ENCODE assay signal across 26 cellular contexts in the genomic region with DNA sequence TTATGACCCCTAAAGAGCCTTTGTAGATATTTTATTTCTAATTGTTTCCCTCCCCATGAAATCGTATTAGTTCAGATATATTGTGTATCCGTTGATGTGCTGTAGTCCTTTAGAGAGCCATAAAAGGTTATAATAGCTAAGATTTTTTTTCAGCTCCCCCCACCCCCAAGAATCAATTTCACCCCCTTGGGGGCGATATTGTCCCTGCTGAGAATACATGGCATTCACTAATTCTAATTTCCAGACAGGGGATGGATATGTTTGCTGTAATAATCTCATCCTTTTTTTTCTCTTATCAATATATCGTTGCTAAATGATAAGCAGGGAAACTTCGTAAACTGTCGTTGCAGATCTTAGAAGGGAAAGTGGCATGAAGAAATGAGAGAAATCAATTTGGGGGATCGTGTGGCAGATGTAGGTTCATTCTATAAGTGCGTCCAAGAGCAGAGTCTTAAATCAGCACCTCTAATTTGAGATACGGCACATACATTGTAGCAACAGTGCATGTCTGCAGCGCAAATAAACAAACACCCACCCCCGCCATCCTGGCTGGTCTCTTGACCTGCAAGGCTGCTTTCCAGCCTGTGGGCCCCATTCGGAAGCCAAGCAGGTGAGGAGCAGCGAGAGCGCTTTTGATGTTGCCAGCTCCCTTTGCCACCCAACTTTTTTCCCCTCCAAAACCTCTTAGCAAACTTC.
DNase-seq lines count a peak whose midpoint lies in the region; ATAC-seq and TF ChIP-seq lines count a peak whose summit lies in the region.
"Had no signal": no experiment of that assay in that cellular context is flagged by ENCODE, and none has a peak within 500 bp of the region (broad histone marks: within the 10 kb centered on the region; RNA-seq: fewer than 3 reads in every experiment).

No MANE protein-coding gene starts in this region.

- H4K91ac ChIP-seq in neuronal stem cell (ENCODE audit: low read depth, low read length, poor library complexity), result no peak overlapping the region

- H2BK15ac ChIP-seq in neuronal stem cell (ENCODE audit: low read length), result no peak overlapping the region

- ATAC-seq in GM23338, result peak; percentile 69
- no peak for ATAC-seq in stimulated activated effector memory CD8-positive, alpha-beta T cell treated with anti-CD3 and anti-CD28 coated beads, Interleukin-12 subunit alpha, Interleukin-12 subunit beta, amount 100 ng/mL, for 72 hours
- ATAC-seq: activated T-helper 17 cell treated with anti-CD3 and anti-CD28 coated beads, Interleukin-2, amount 50 U/mL, for 72 hours; HCT116; left lung; natural killer cell; psoas muscle; stimulated activated memory B cell treated with anti-CD40 and anti-IgM and Interleukin-4, amounts not matched to agents 10 μg/mL and 1 μg/mL and 100 μg/mL, for 72 hours had no signal

- no CpG with 5 or more reads among the region's 14 CpGs for WGBS in neuronal stem cell (ENCODE audit: extremely low coverage in 2 of 2, insufficient read length in 2 of 2, insufficient replicate concordance in 1 of 2), 2 donors

- H4K20me1 ChIP-seq in GM23338 (replicated peaks; ENCODE audit: insufficient read depth), result no peaks in the 10 kb centered on the region

- no peaks in the 10 kb centered on the region for H3K79me2 ChIP-seq in GM23338 (replicated peaks; ENCODE audit: insufficient read depth)

- H3K27ac ChIP-seq in GM23338 (ENCODE audit: low read depth) (no peak overlapping the region), neuronal stem cell (replicated peaks; ENCODE audit: low read length) (peak overlapping the region; percentile 1)
- H3K27ac ChIP-seq: ascending aorta, left lung, psoas muscle had no signal

- H3K27ac Mint-ChIP-seq in GM23338, result no peak overlapping the region
- no peak overlapping the region for H3K27ac Mint-ChIP-seq in stimulated activated effector memory CD8-positive, alpha-beta T cell treated with anti-CD3 and anti-CD28 coated beads, Interleukin-12 subunit alpha, Interleukin-12 subunit beta, amount 100 ng/mL, for 72 hours
- H3K27ac Mint-ChIP-seq: activated naive CD8-positive, alpha-beta T cell; activated T-helper 17 cell treated with anti-CD3 and anti-CD28 coated beads, Interleukin-2, amount 50 U/mL, for 72 hours; CD4-positive, alpha-beta T cell; natural killer cell; stimulated activated memory B cell treated with anti-CD40 and anti-IgM and Interleukin-4, amounts not matched to agents 10 μg/mL and 1 μg/mL and 100 μg/mL, for 72 hours had no signal

- H3K4me1 ChIP-seq in GM23338 (ENCODE audit: insufficient read depth) (peaks cover 36% of the 10 kb centered on the region), neuronal stem cell (ENCODE audit: control insufficient read depth in 2 of 2, insufficient read depth in 1 of 2, low read depth in 1 of 2, low read length in 2 of 2) (peaks cover 11 to 43% of the 10 kb centered on the region in 2 donors)
- H3K4me1 ChIP-seq: ascending aorta, left lung, psoas muscle had no signal

- no peak overlapping the region for H3K9ac ChIP-seq in neuronal stem cell (ENCODE audit: low read depth, low read length, poor library complexity)

- H3K4ac ChIP-seq in neuronal stem cell (ENCODE audit: low read length), result no peak overlapping the region

- H3K27me3 ChIP-seq in GM23338 (ENCODE audit: insufficient read depth) (no peaks in the 10 kb centered on the region), neuronal stem cell (ENCODE audit: control insufficient read depth in 3 of 3, insufficient read depth in 3 of 3, low read depth in 1 of 3, low read length in 3 of 3) (no peaks in the 10 kb centered on the region)
- H3K27me3 ChIP-seq: ascending aorta had no signal

- no peaks in the 10 kb centered on the region for H3K9me3 Mint-ChIP-seq in GM23338
- peaks cover 9% of the 10 kb centered on the region for H3K9me3 Mint-ChIP-seq in stimulated activated effector memory CD8-positive, alpha-beta T cell treated with anti-CD3 and anti-CD28 coated beads, Interleukin-12 subunit alpha, Interleukin-12 subunit beta, amount 100 ng/mL, for 72 hours
- H3K9me3 Mint-ChIP-seq: CD4-positive, alpha-beta T cell; stimulated activated memory B cell treated with anti-CD40 and anti-IgM and Interleukin-4, amounts not matched to agents 10 μg/mL and 1 μg/mL and 100 μg/mL, for 72 hours had no signal

- peak overlapping the region; percentile 41 for H3K4me3 ChIP-seq in GM23338
- peak overlapping the region; percentile 31 for H3K4me3 ChIP-seq in epithelial cell of proximal tubule (ENCODE audit: low read depth, low read length)
- no peak overlapping the region for H3K4me3 ChIP-seq in neuronal stem cell (ENCODE audit: low read length in 2 of 2)
- H3K4me3 ChIP-seq: ascending aorta, left lung, psoas muscle had no signal

- H2AK5ac ChIP-seq in neuronal stem cell (ENCODE audit: low read depth, low read length), result no peak overlapping the region

- no peaks in the 10 kb centered on the region for H3F3A ChIP-seq in GM23338 (replicated peaks; ENCODE audit: low read depth)

- H3K4me2 ChIP-seq in GM23338 (peak overlapping the region; percentile 65), neuronal stem cell (ENCODE audit: insufficient read depth, low read length, poor library complexity, severe bottlenecking) (no peak overlapping the region)

- peaks cover 0 to 3% of the 10 kb centered on the region in 2 donors for H3K9me3 ChIP-seq in neuronal stem cell (replicated peaks in 1 of 2; ENCODE audit: control insufficient read depth in 2 of 2, insufficient read depth in 1 of 2, low read depth in 1 of 2, low read length in 2 of 2)
- H3K9me3 ChIP-seq: ascending aorta, left lung, psoas muscle had no signal

- H3K36me3 ChIP-seq in GM23338 (ENCODE audit: insufficient read depth) (no peaks in the 10 kb centered on the region), neuronal stem cell (replicated peaks in 1 of 2; ENCODE audit: control insufficient read depth in 2 of 2, insufficient read depth in 2 of 2, low read length in 2 of 2) (no peaks in the 10 kb centered on the region)
- H3K36me3 ChIP-seq: ascending aorta, left lung had no signal

- no peak overlapping the region for H2BK120ac ChIP-seq in neuronal stem cell (ENCODE audit: low read depth, low read length)

- no peaks in the 10 kb centered on the region for H3K79me1 ChIP-seq in neuronal stem cell (ENCODE audit: low read depth, low read length)

- H2BK12ac ChIP-seq in neuronal stem cell (ENCODE audit: low read length), result no peak overlapping the region

- TF ChIP-seq CTCF in GM23338 (conservative IDR thresholded peaks at IDR 0.05; ENCODE audit: low read depth in 2 of 2) (peak; percentile 52 to 63), epithelial cell of proximal tubule (conservative IDR thresholded peaks at IDR 0.05; ENCODE audit: low read depth, low read length) (peak; percentile 50)

- no peak overlapping the region for H3K14ac ChIP-seq in neuronal stem cell (ENCODE audit: low read length)

- DNase-seq in GM23338 (ENCODE audit: low spot score) (peak; percentile 40), OCI-M1 (lab: John Stamatoyannopoulos, UW) (peak; percentile 5), epithelial cell of proximal tubule (ENCODE audit: low read depth) (no peak), neuronal stem cell (ENCODE audit: low spot score) (no peak), kidney glomerular epithelial cell (lab: John Stamatoyannopoulos, UW) (no peak)
- no peak for DNase-seq in stimulated activated effector memory CD8-positive, alpha-beta T cell treated with anti-CD3 and anti-CD28 coated beads, Interleukin-12 subunit alpha, Interleukin-12 subunit beta, amount 100 ng/mL, for 72 hours (ENCODE audit: low spot score in 2 of 2)
- no peak for DNase-seq in stimulated activated CD4-positive, alpha-beta T cell treated with anti-CD3 and anti-CD28 coated beads, Interleukin-4, amount 100 ng/mL, for 1 hour
- DNase-seq: activated CD4-positive, alpha-beta T cell treated with anti-CD3 and anti-CD28 coated beads, Interleukin-2, amount 50 U/mL, for 4 hours; activated CD8-positive, alpha-beta memory T cell treated with anti-CD3 and anti-CD28 coated beads, Interleukin-2, amount 50 U/mL, for 4 hours; CD4-positive, alpha-beta T cell; cerebellar nuclear complex; GDM1; left lung; midbrain; natural killer cell; NCI-H1092; NCI-H2107; NCI-H510A; psoas muscle; stimulated activated CD4-positive, alpha-beta T cell treated with anti-CD3 and anti-CD28 coated beads, Interleukin-1b, Interleukin-23, amount 100 ng/mL, for 48 hours; T-helper 9 cell had no signal

- peak overlapping the region; percentile 45; the same call in 2 of the 3 replicates for H3K4me3 Mint-ChIP-seq in GM23338
- no peak overlapping the region for H3K4me3 Mint-ChIP-seq in stimulated activated effector memory CD8-positive, alpha-beta T cell treated with anti-CD3 and anti-CD28 coated beads, Interleukin-12 subunit alpha, Interleukin-12 subunit beta, amount 100 ng/mL, for 72 hours
- H3K4me3 Mint-ChIP-seq: activated naive CD8-positive, alpha-beta T cell; activated T-helper 17 cell treated with anti-CD3 and anti-CD28 coated beads, Interleukin-2, amount 50 U/mL, for 72 hours; CD4-positive, alpha-beta T cell; natural killer cell; stimulated activated memory B cell treated with anti-CD40 and anti-IgM and Interleukin-4, amounts not matched to agents 10 μg/mL and 1 μg/mL and 100 μg/mL, for 72 hours had no signal

- H3K4me1 Mint-ChIP-seq in GM23338, result peaks cover 62% of the 10 kb centered on the region
- H3K4me1 Mint-ChIP-seq in stimulated activated effector memory CD8-positive, alpha-beta T cell treated with anti-CD3 and anti-CD28 coated beads, Interleukin-12 subunit alpha, Interleukin-12 subunit beta, amount 100 ng/mL, for 72 hours, result no peaks in the 10 kb centered on the region
- H3K4me1 Mint-ChIP-seq: activated T-helper 17 cell treated with anti-CD3 and anti-CD28 coated beads, Interleukin-2, amount 50 U/mL, for 72 hours; natural killer cell; stimulated activated memory B cell treated with anti-CD40 and anti-IgM and Interleukin-4, amounts not matched to agents 10 μg/mL and 1 μg/mL and 100 μg/mL, for 72 hours had no signal

- H2BK5ac ChIP-seq in neuronal stem cell (ENCODE audit: low read length), result no peak overlapping the region

- no peak overlapping the region for H3K23ac ChIP-seq in neuronal stem cell (ENCODE audit: low read depth, low read length, poor library complexity)

- H4K8ac ChIP-seq in neuronal stem cell (ENCODE audit: low read depth, low read length), result no peak overlapping the region

- no peak overlapping the region for H3K18ac ChIP-seq in neuronal stem cell (ENCODE audit: low read length)

- no peaks in the 10 kb centered on the region for H3K9me2 ChIP-seq in GM23338 (ENCODE audit: insufficient read depth)

- H3K36me3 Mint-ChIP-seq in GM23338 (ENCODE audit: low read depth), result no peaks in the 10 kb centered on the region
- H3K36me3 Mint-ChIP-seq in stimulated activated effector memory CD8-positive, alpha-beta T cell treated with anti-CD3 and anti-CD28 coated beads, Interleukin-12 subunit alpha, Interleukin-12 subunit beta, amount 100 ng/mL, for 72 hours, result no peaks in the 10 kb centered on the region
- H3K36me3 Mint-ChIP-seq: activated naive CD8-positive, alpha-beta T cell; natural killer cell; stimulated activated memory B cell treated with anti-CD40 and anti-IgM and Interleukin-4, amounts not matched to agents 10 μg/mL and 1 μg/mL and 100 μg/mL, for 72 hours had no signal

- H2AFZ ChIP-seq in GM23338 (peak overlapping the region; percentile 95), neuronal stem cell (ENCODE audit: low read length) (peak overlapping the region; percentile 65)

- peaks cover 3% of the 10 kb centered on the region for H3K27me3 Mint-ChIP-seq in GM23338 (ENCODE audit: insufficient read depth, low read depth, poor library complexity)
- H3K27me3 Mint-ChIP-seq: activated T-helper 17 cell treated with anti-CD3 and anti-CD28 coated beads, Interleukin-2, amount 50 U/mL, for 72 hours; stimulated activated memory B cell treated with anti-CD40 and anti-IgM and Interleukin-4, amounts not matched to agents 10 μg/mL and 1 μg/mL and 100 μg/mL, for 72 hours had no signal

Comparison
In these comparisons a context has a peak if more than half of its experiments do, and no peak if none do; other contexts are left out.
1. DNase-seq: peak in GM23338 (single experiment) and OCI-M1 (single experiment); none in epithelial cell of proximal tubule (single experiment), neuronal stem cell (single experiment), kidney glomerular epithelial cell (single experiment), stimulated activated effector memory CD8-positive, alpha-beta T cell treated with anti-CD3 and anti-CD28 coated beads, Interleukin-12 subunit alpha, Interleukin-12 subunit beta, amount 100 ng/mL, for 72 hours (0 of 2) and stimulated activated CD4-positive, alpha-beta T cell treated with anti-CD3 and anti-CD28 coated beads, Interleukin-4, amount 100 ng/mL, for 1 hour (single experiment).
2. H3K4me3 ChIP-seq: peak in GM23338 (single experiment) and epithelial cell of proximal tubule (single experiment); none in neuronal stem cell (0 of 2).